Comparison of ENCODE assay signal across 1 cellular context in genomic region chr2:128425216-128425615, GRCh38.
TF ChIP-seq lines count a peak whose summit lies in the region.

No MANE protein-coding gene starts in this region.

TF ChIP-seq in SK-N-SH, 30 proteins besides CTCF, POLR2A, EP300 and RAD21 (continued from another document):
- no peak for TF ChIP-seq USF2 (IDR thresholded peaks at IDR 0.05; ENCODE audit: borderline replicate concordance, low read depth, low read length)
- no peak for TF ChIP-seq GATA2 (CRISPR knock-in tag; IDR thresholded peaks at IDR 0.05)
- no peak for TF ChIP-seq JUND (IDR thresholded peaks at IDR 0.05)
- TF ChIP-seq NRF1 (IDR thresholded peaks at IDR 0.05; ENCODE audit: low read depth, low read length): no peak
- no peak for TF ChIP-seq SMC3 (IDR thresholded peaks at IDR 0.05; ENCODE audit: low read depth, low read length)
- no peak for TF ChIP-seq PBX3 (IDR thresholded peaks at IDR 0.05)
- TF ChIP-seq GABPA (IDR thresholded peaks at IDR 0.05; ENCODE audit: low read depth): no peak
- TF ChIP-seq EZH2phosphoT487 (IDR thresholded peaks at IDR 0.05; ENCODE audit: borderline replicate concordance, low read depth): no peak
